In the genomic region with DNA sequence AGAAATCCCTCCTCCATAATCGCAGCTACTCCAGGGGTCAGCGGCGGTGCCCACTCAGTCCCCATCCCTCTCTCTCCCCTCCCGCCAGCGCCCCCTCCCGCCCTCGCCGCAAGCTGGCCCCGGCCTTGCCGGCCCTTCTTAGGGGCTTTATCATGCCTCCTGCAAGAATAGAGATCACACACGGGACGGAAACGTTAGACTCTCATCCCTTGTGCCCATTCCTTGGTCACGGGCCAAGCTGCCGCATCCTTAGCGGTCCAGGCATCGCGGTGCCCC, we compare ENCODE assay signal across 8 cellular contexts. TPM values are rescaled to one million over a fixed set of nuclear protein-coding genes. Genes with fewer than 3 reads are reported as not detected.
A peak's percentile ranks its signal among the peaks of the same experiment; 100 is the strongest.
DNase-seq lines count a peak whose midpoint lies in the region; ATAC-seq and TF ChIP-seq lines count a peak whose summit lies in the region.

No MANE protein-coding gene starts in this region.

- DNase-seq in G401 (ENCODE audit: low spot score) (peak; percentile 42), chondrocyte (ENCODE audit: low spot score) (no peak), DMS79 treated with DMSO at 0.1 percent for 48 hours (lab: John Stamatoyannopoulos, UW) (no peak), NK-92 (lab: John Stamatoyannopoulos, UW; ENCODE audit: unreplicated experiment) (no peak), 8988T (no peak)

- no peaks in the 10 kb centered on the region for H3K27me3 Mint-ChIP-seq in chondrocyte (ENCODE audit: low read depth)

- no peaks in the 10 kb centered on the region for H3K27me3 ChIP-seq in muscle layer of duodenum (ENCODE audit: low read depth, low read length)

- H3K36me3 Mint-ChIP-seq in chondrocyte (ENCODE audit: low read depth): peaks cover 5% of the 10 kb centered on the region

- H3K27ac Mint-ChIP-seq in chondrocyte (ENCODE audit: unreplicated experiment): peak overlapping the region; percentile 95

- ATAC-seq in HG03432 (IDR thresholded peaks at IDR 0.05; ENCODE audit: unreplicated experiment) (peak; percentile 3), GM21447 (IDR thresholded peaks at IDR 0.05; ENCODE audit: unreplicated experiment) (no peak)

- H3K4me3 Mint-ChIP-seq in chondrocyte (ENCODE audit: unreplicated experiment): peak overlapping the region; percentile 68

- no peak for TF ChIP-seq CTCF in chondrocyte (IDR thresholded peaks at IDR 0.05)

- no peaks in the 10 kb centered on the region for H3K9me3 Mint-ChIP-seq in chondrocyte (ENCODE audit: low read depth)

- H3K4me1 Mint-ChIP-seq in chondrocyte (ENCODE audit: low read depth): peaks cover 32% of the 10 kb centered on the region

- peaks cover 18 to 24% of the 10 kb centered on the region in 2 donors for H3K4me1 ChIP-seq in muscle layer of duodenum (ENCODE audit: control insufficient read depth in 1 of 2, insufficient read depth in 2 of 2, low read length in 2 of 2)

- peak overlapping the region in 1 of 2 donors; percentile 46 for H3K4me3 ChIP-seq in muscle layer of duodenum (ENCODE audit: low read depth in 1 of 2, low read length in 2 of 2)

- in situ Hi-C loops in G401 (cut with HindIII; ENCODE audit: low sequenced_read_pairs): no loop called here

- H3K27ac ChIP-seq in muscle layer of duodenum (ENCODE audit: low read length): peak overlapping the region; percentile 86

- H3K9me3 ChIP-seq in muscle layer of duodenum (ENCODE audit: control insufficient read depth in 1 of 2, low read length in 2 of 2): no peaks in the 10 kb centered on the region

- peaks cover 3 to 4% of the 10 kb centered on the region in 2 donors for H3K36me3 ChIP-seq in muscle layer of duodenum (ENCODE audit: control insufficient read depth in 1 of 2, insufficient read depth in 2 of 2, low read length in 2 of 2)

RNA-seq across cellular contexts. Expression of a gene that starts 0.7 kb away (rescaled TPM):
- 59.1 and 93.0 TPM in 2 replicates for total RNA-seq in G401 (2014; rRNA removed; shearing (Covaris generic))
- 37.8 to 53.1 TPM (median 44.7 TPM) in 3 replicates for total RNA-seq in chondrocyte

RNA-seq across cellular contexts. Expression of a gene that starts 7.5 kb away (rescaled TPM):
- total RNA-seq in G401 (2014; rRNA removed; shearing (Covaris generic)): not detected in 2 replicates
- total RNA-seq in chondrocyte: 0.46 TPM in 1 of 3 replicates, not detected in the others

RNA-seq across cellular contexts. Expression of a gene that starts 26.2 kb away (rescaled TPM):
- 39.1 and 68.1 TPM in 2 replicates for total RNA-seq in G401 (2014; rRNA removed; shearing (Covaris generic))
- total RNA-seq in chondrocyte: 50.8 to 55.7 TPM (median 52.0 TPM) in 3 replicates

RNA-seq across cellular contexts. Expression of a gene that starts 54.0 kb away (rescaled TPM):
- 9.2 and 13.1 TPM in 2 replicates for total RNA-seq in G401 (2014; rRNA removed; shearing (Covaris generic))
- 2.5 to 4.4 TPM (median 3.9 TPM) in 3 replicates for total RNA-seq in chondrocyte

RNA-seq across cellular contexts. Expression of a gene that starts 55.8 kb away (rescaled TPM):
- 51.0 and 56.0 TPM in 2 replicates for total RNA-seq in G401 (2014; rRNA removed; shearing (Covaris generic))
- total RNA-seq in chondrocyte: 77.2 to 81.3 TPM (median 80.9 TPM) in 3 replicates
